ENCODE assay signal across 12 cellular contexts in the genomic region with DNA sequence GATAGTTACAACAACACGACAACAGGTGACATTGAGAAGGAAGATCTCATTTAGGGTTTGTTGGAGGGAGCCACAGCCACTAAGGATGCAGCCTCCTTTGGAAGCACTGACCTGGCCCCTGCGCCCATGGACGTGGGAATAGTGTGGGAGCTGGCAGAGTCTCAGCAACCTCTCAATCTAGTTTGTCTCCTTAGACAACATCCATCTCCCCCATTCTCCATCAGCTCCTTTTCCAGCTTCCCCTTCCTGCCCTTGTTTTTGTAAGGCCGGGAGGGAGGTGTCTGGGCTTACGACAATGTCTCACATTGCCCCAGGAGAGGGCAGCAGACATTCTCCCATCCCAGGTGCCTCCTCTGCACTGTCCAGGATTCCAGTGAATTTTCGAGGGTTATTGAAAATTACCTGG.
A peak's percentile ranks its signal among the peaks of the same experiment; 100 is the strongest.
DNase-seq lines count a peak whose midpoint lies in the region; ATAC-seq and TF ChIP-seq lines count a peak whose summit lies in the region.
"Had no signal": no experiment of that assay in that cellular context is flagged by ENCODE, and none has a peak within 500 bp of the region (broad histone marks: within the 10 kb centered on the region; RNA-seq: fewer than 3 reads in every experiment).

No MANE protein-coding gene starts in this region.

- no peaks in the 10 kb centered on the region for H3K36me3 Mint-ChIP-seq in nephron (ENCODE audit: low read depth)

- H4K20me1 ChIP-seq in mammary epithelial cell (ENCODE audit: insufficient read depth, low read length): no peaks in the 10 kb centered on the region

- H2AFZ ChIP-seq in mammary epithelial cell (ENCODE audit: low read depth, low read length): no peak overlapping the region

- no peaks in the 10 kb centered on the region for H3K36me3 ChIP-seq in mammary epithelial cell (ENCODE audit: insufficient read depth, low read length)
- H3K36me3 ChIP-seq in gastrocnemius medialis: no peaks in the 10 kb centered on the region

- no peak overlapping the region for H3K27ac ChIP-seq in mammary epithelial cell (ENCODE audit: insufficient read depth, low read depth, low read length)
- no peak overlapping the region for H3K27ac ChIP-seq in gastrocnemius medialis

- no TSS peak for BruUV-seq in mammary epithelial cell (replicated peaks; lab: Mats Ljungman, UMichigan)

- CTCF ChIA-PET in mammary epithelial cell (lab: Charles Lee; ENCODE audit: low non-redundant PET): interaction anchor here (0.6 kb wide), 1 partner anchor 47 kb away, joined by 7 read pairs; no protein-coding TSS in a partner anchor

- H3K27ac Mint-ChIP-seq in nephron: no peak overlapping the region

- H3K4me3 ChIP-seq in mammary epithelial cell (replicated peaks in 1 of 3; ENCODE audit: insufficient read depth in 1 of 3, low read depth in 2 of 3, low read length in 3 of 3) (no peak overlapping the region), gastrocnemius medialis (no peak overlapping the region)

- intact Hi-C loops in mammary epithelial cell (cut with micrococcal nuclease) (loop anchor here (2.0 to 5.0 kb wide), 2 partner anchors 254 to 420 kb away; no protein-coding TSS in a partner anchor), gastrocnemius medialis (cut with DNase I; ENCODE audit: low total_unique reads) (no loop called here)

- peaks cover 2% of the 10 kb centered on the region for H3K27me3 ChIP-seq in mammary epithelial cell (ENCODE audit: insufficient read depth, low read length)
- no peaks in the 10 kb centered on the region for H3K27me3 ChIP-seq in gastrocnemius medialis

- WGBS in mammary epithelial cell (ENCODE audit: low coverage, missing lambda C conversion rate): 56% methylated on average over 6 of the region's 6 CpGs

- H3K79me2 ChIP-seq in mammary epithelial cell (ENCODE audit: insufficient read depth, low read length): no peaks in the 10 kb centered on the region

- H3K9ac ChIP-seq in mammary epithelial cell (ENCODE audit: insufficient read depth, low read length): no peak overlapping the region

- H3K4me1 ChIP-seq in mammary epithelial cell (ENCODE audit: insufficient read depth, low read length) (no peaks in the 10 kb centered on the region), gastrocnemius medialis (no peaks in the 10 kb centered on the region)

- no peaks in the 10 kb centered on the region for H3K4me1 Mint-ChIP-seq in nephron

- TF ChIP-seq POLR2A in gastrocnemius medialis (IDR thresholded peaks at IDR 0.05): no peak

- H3K9me3 Mint-ChIP-seq in nephron: no peaks in the 10 kb centered on the region

- dilution Hi-C loops in mammary epithelial cell (cut with HindIII; ENCODE audit: low sequenced_read_pairs): no loop called here

- no peak overlapping the region for H3K4me3 Mint-ChIP-seq in nephron

- H3K27me3 Mint-ChIP-seq in nephron (ENCODE audit: low read depth): no peaks in the 10 kb centered on the region

- ATAC-seq in GM18519 (IDR thresholded peaks at IDR 0.05; ENCODE audit: low FRiP score, unreplicated experiment) (no peak), gastrocnemius medialis (no peak)

- peak; percentile 32 for TF ChIP-seq CTCF in GM10266 (IDR thresholded peaks at IDR 0.05; ENCODE audit: control insufficient read depth, insufficient read depth, low read depth, missing control alignments)
- TF ChIP-seq CTCF in mammary epithelial cell (conservative IDR thresholded peaks at IDR 0.05 in 1 of 2, IDR thresholded peaks at IDR 0.05 in 1 of 2; ENCODE audit: extremely low read depth in 1 of 2, insufficient read depth in 1 of 2, low read depth in 1 of 2, low read length in 2 of 2): peak; percentile 45 to 69
- TF ChIP-seq CTCF in nephron (IDR thresholded peaks at IDR 0.05; ENCODE audit: unreplicated experiment in 3 of 3): peak; percentile 33 to 41 (median 36)
- no peak for TF ChIP-seq CTCF in gastrocnemius medialis (IDR thresholded peaks at IDR 0.05 in 4 of 5, conservative IDR thresholded peaks at IDR 0.05 in 1 of 5)

- in situ Hi-C loops in KBM-7 (cut with MboI; ENCODE audit: low pct_unique_long_range_greater_than_20kb, low sequenced_read_pairs) (no loop called here), mammary epithelial cell (cut with MboI; ENCODE audit: low sequenced_read_pairs in 2 of 2) (loop anchor here in 1 of 2 donors (5.0 kb wide), 1 partner anchor 41 kb away; no protein-coding TSS in a partner anchor), gastrocnemius medialis (cut with MboI; ENCODE audit: low sequenced_read_pairs in 4 of 4) (no loop called here)

- no peak for DNase-seq in GM10266 (ENCODE audit: extremely low spot score)
- peak; percentile 65 for DNase-seq in KBM-7
- no peak for DNase-seq in mammary epithelial cell
- DNase-seq in H4 (ENCODE audit: low spot score): no peak
- DNase-seq in activated CD4-positive, alpha-beta T cell treated with anti-CD3 and anti-CD28 coated beads for 1 hour: no peak
- no peak for DNase-seq in gastrocnemius medialis
- DNase-seq: central memory CD4-positive, alpha-beta T cell; kidney; NCI-H226; stimulated activated CD4-positive, alpha-beta T cell treated with anti-CD3 and anti-CD28 coated beads, Interleukin-2, amount 100 ng/mL, for 24 hours had no signal

- no peak overlapping the region for H3K4me2 ChIP-seq in mammary epithelial cell (ENCODE audit: insufficient read depth, low read depth, low read length)

- H3K9me3 ChIP-seq in mammary epithelial cell (replicated peaks; ENCODE audit: insufficient read depth, low read length) (no peaks in the 10 kb centered on the region), gastrocnemius medialis (no peaks in the 10 kb centered on the region)

Comparison
In these comparisons a context has a peak if more than half of its experiments do, and no peak if none do; other contexts are left out.
1. CTCF ChIP-seq: peak in GM10266 (single experiment), mammary epithelial cell (2 of 2) and nephron (3 of 3); none in gastrocnemius medialis (0 of 5).